Comparison of ENCODE assay signal across 16 cellular contexts in genomic region chr4:67082746-67083145, GRCh38.
DNase-seq lines count a peak whose midpoint lies in the region; TF ChIP-seq lines count a peak whose summit lies in the region.
"Had no signal": no experiment of that assay in that cellular context is flagged by ENCODE, and none has a peak within 500 bp of the region (broad histone marks: within the 10 kb centered on the region; RNA-seq: fewer than 3 reads in every experiment).

No MANE protein-coding gene starts in this region.

- H3K36me3 ChIP-seq in neural cell (ENCODE audit: insufficient read depth, low read length) (no peaks in the 10 kb centered on the region), GM23248 (ENCODE audit: low read depth) (no peaks in the 10 kb centered on the region)
- H3K36me3 ChIP-seq: BE2C, BLaER1 had no signal

- 47 to 62% methylated on average over 5 of the region's 5 CpGs for WGBS in GM23248 (ENCODE audit: low coverage in 1 of 2, low lambda C conversion rate in 2 of 2, missing lambda C conversion rate in 2 of 2), 2 experiments

- H3K9ac ChIP-seq in neural cell (ENCODE audit: low read length) (no peak overlapping the region), GM23248 (no peak overlapping the region)
- H3K9ac ChIP-seq: BLaER1 had no signal

- no peaks in the 10 kb centered on the region for H3K9me3 ChIP-seq in neural cell (ENCODE audit: low read length)
- no peaks in the 10 kb centered on the region for H3K9me3 ChIP-seq in GM23248 (ENCODE audit: low read depth)
- H3K9me3 ChIP-seq: BE2C, BLaER1, Caco-2 had no signal

- H3K4me2 ChIP-seq in neural cell (ENCODE audit: low read length) = no peak overlapping the region
- no peak overlapping the region for H3K4me2 ChIP-seq in GM23248 (ENCODE audit: unreplicated experiment)
- H3K4me2 ChIP-seq: BLaER1 had no signal

- H3K27me3 ChIP-seq in neural cell (ENCODE audit: insufficient read depth, low read depth, low read length) (no peaks in the 10 kb centered on the region), GM23248 (replicated peaks; ENCODE audit: insufficient read depth) (no peaks in the 10 kb centered on the region)
- H3K27me3 ChIP-seq: BE2C, BLaER1 had no signal

- H3K79me2 ChIP-seq in neural cell (replicated peaks; ENCODE audit: insufficient read depth, low read length) = no peaks in the 10 kb centered on the region
- no peaks in the 10 kb centered on the region for H3K79me2 ChIP-seq in GM23248 (ENCODE audit: insufficient read depth)

- DNase-seq in SK-MEL-5 (ENCODE audit: low read depth, low spot score) (peak; percentile 72), NCI-H510A treated with DMSO at 0.1 percent for 48 hours (lab: John Stamatoyannopoulos, UW) (no peak), UCSD-AML1 (lab: John Stamatoyannopoulos, UW; ENCODE audit: unreplicated experiment) (no peak), GM23248 (no peak)
- DNase-seq: 8988T; ACHN; BE2C; Caco-2; Calu3; CD4-positive, alpha-beta memory T cell; CD4-positive, CD25-positive, alpha-beta regulatory T cell; CD8-positive, alpha-beta memory T cell; DMS79 treated with DMSO at 0.1 percent for 48 hours; GF-D8 had no signal

- H3K4me3 ChIP-seq in neural cell (ENCODE audit: low read length) (no peak overlapping the region), GM23248 (no peak overlapping the region)
- H3K4me3 ChIP-seq: BLaER1 had no signal

- H3F3A ChIP-seq in neural cell (ENCODE audit: insufficient read depth, low read length, poor library complexity, severe bottlenecking) (no peaks in the 10 kb centered on the region), GM23248 (ENCODE audit: insufficient read depth) (no peaks in the 10 kb centered on the region)

- TF ChIP-seq EP300 in neural cell (conservative IDR thresholded peaks at IDR 0.05; ENCODE audit: poor library complexity, severe bottlenecking) = no peak

- no peak for TF ChIP-seq CTCF in neural cell (IDR thresholded peaks at IDR 0.05; ENCODE audit: poor library complexity, severe bottlenecking)

- TF ChIP-seq RAD21 in neural cell (conservative IDR thresholded peaks at IDR 0.05) = no peak

- H3K27ac ChIP-seq in neural cell (ENCODE audit: low read length) (peak overlapping the region; percentile 58), GM23248 (no peak overlapping the region)
- H3K27ac ChIP-seq: BLaER1 had no signal

- in situ Hi-C loops in SK-MEL-5 (cut with HindIII; ENCODE audit: low pct_unique_long_range_greater_than_20kb, low sequenced_read_pairs) (no loop called here), GM23248 (cut with MboI) (no loop called here)

- no peaks in the 10 kb centered on the region for H4K20me1 ChIP-seq in neural cell (ENCODE audit: insufficient read depth)
- no peaks in the 10 kb centered on the region for H4K20me1 ChIP-seq in GM23248 (ENCODE audit: insufficient read depth)
- H4K20me1 ChIP-seq: BLaER1 had no signal

- no peaks in the 10 kb centered on the region for H3K4me1 ChIP-seq in GM23248 (ENCODE audit: insufficient read depth)
- H3K4me1 ChIP-seq: BE2C, BLaER1, Caco-2 had no signal

- H3K9me2 ChIP-seq in neural cell (ENCODE audit: insufficient read depth, low read length) (no peaks in the 10 kb centered on the region), GM23248 (ENCODE audit: insufficient read depth) (no peaks in the 10 kb centered on the region)

- H2AFZ ChIP-seq in neural cell (ENCODE audit: low read depth, low read length) = no peak overlapping the region
- no peak overlapping the region for H2AFZ ChIP-seq in GM23248

TF ChIP-seq in neural cell, 6 proteins besides CTCF, POLR2A, EP300 and RAD21:
- no peak for TF ChIP-seq TAF1 (IDR thresholded peaks at IDR 0.05; ENCODE audit: low read depth)
- no peak for TF ChIP-seq POLR2AphosphoS5 (IDR thresholded peaks at IDR 0.05)
- no peak for TF ChIP-seq EZH2 (IDR thresholded peaks at IDR 0.05; ENCODE audit: borderline replicate concordance, insufficient read depth, low read length, poor library complexity, severe bottlenecking)
- TF ChIP-seq, protein P1, sequence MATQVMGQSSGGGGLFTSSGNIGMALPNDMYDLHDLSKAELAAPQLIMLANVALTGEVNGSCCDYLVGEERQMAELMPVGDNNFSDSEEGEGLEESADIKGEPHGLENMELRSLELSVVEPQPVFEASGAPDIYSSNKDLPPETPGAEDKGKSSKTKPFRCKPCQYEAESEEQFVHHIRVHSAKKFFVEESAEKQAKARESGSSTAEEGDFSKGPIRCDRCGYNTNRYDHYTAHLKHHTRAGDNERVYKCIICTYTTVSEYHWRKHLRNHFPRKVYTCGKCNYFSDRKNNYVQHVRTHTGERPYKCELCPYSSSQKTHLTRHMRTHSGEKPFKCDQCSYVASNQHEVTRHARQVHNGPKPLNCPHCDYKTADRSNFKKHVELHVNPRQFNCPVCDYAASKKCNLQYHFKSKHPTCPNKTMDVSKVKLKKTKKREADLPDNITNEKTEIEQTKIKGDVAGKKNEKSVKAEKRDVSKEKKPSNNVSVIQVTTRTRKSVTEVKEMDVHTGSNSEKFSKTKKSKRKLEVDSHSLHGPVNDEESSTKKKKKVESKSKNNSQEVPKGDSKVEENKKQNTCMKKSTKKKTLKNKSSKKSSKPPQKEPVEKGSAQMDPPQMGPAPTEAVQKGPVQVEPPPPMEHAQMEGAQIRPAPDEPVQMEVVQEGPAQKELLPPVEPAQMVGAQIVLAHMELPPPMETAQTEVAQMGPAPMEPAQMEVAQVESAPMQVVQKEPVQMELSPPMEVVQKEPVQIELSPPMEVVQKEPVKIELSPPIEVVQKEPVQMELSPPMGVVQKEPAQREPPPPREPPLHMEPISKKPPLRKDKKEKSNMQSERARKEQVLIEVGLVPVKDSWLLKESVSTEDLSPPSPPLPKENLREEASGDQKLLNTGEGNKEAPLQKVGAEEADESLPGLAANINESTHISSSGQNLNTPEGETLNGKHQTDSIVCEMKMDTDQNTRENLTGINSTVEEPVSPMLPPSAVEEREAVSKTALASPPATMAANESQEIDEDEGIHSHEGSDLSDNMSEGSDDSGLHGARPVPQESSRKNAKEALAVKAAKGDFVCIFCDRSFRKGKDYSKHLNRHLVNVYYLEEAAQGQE (IDR thresholded peaks at IDR 0.05; ENCODE audit: borderline replicate concordance) = no peak
- TF ChIP-seq MXI1 (conservative IDR thresholded peaks at IDR 0.05; ENCODE audit: poor library complexity, severe bottlenecking) = no peak
- no peak for TF ChIP-seq SMC3 (conservative IDR thresholded peaks at IDR 0.05; ENCODE audit: poor library complexity)
